ENCODE assay signal across 14 cellular contexts in the genomic region with DNA sequence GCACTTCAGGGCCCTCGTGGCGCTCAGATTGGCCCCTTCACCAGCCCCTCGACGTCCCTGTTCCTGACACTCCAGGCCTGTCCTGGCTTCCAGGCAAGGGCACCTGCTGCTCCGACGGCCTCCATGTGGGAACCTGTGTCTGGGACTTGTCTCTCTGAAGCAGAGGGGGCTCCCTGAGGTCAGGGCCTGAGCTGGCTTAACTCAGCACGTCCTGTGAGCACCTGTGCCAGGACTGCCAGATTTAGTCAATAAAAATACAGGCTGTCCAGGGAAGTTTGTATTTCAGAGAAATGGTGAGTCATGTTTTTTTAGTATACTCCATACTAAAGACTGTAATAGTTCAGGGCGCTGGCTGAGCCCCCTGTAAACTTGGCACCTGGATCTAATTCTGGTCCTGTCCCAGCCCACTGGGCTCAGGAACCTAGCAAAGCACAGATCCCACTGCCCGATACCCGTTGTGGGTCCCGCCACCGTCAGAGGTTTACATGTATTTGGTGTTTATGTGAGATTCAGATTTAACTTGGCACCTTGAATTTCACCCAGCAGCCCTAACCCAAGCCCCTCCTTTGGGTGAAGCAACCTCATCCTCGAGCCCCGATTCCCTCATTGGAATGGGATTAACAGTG.
DNase-seq lines count a peak whose midpoint lies in the region; ATAC-seq, FAIRE-seq and TF ChIP-seq lines count a peak whose summit lies in the region.
"Had no signal": no experiment of that assay in that cellular context is flagged by ENCODE, and none has a peak within 500 bp of the region (broad histone marks: within the 10 kb centered on the region; RNA-seq: fewer than 3 reads in every experiment).

No MANE protein-coding gene starts in this region.

- H3K36me3 Mint-ChIP-seq in endodermal cell (ENCODE audit: low read depth) = peaks cover 1% of the 10 kb centered on the region

- H3K4me1 ChIP-seq in endodermal cell (ENCODE audit: control insufficient read depth, insufficient read depth, low read length) = no peaks in the 10 kb centered on the region
- H3K4me1 ChIP-seq: uterus had no signal

- FAIRE-seq in frontal cortex (lab: Jason Lieb, UNC) = no peak
- FAIRE-seq: GM12891 had no signal

- TF ChIP-seq CTCF in endodermal cell (conservative IDR thresholded peaks at IDR 0.05) (no peak), omental fat pad (IDR thresholded peaks at IDR 0.05) (no peak), dorsolateral prefrontal cortex (IDR thresholded peaks at IDR 0.05 in 54 of 56, conservative IDR thresholded peaks at IDR 0.05 in 2 of 56; ENCODE audit: low read depth in 1 of 56, partially characterized antibody in 56 of 56) (no peak)

- 87% methylated on average over 10 to 14 of the region's 14 CpGs for WGBS in endodermal cell (ENCODE audit: insufficient coverage in 1 of 2, insufficient read length in 1 of 2), 2 experiments

- H3K27me3 Mint-ChIP-seq in endodermal cell (ENCODE audit: insufficient read depth) = no peaks in the 10 kb centered on the region
- H3K27me3 Mint-ChIP-seq: activated B cell treated with CpG ODN at 0.5 μM for 24 hours had no signal

- intact Hi-C loops in dorsolateral prefrontal cortex (cut with DNase I) = loop anchor here in 1 of 2 donors (2.0 to 5.0 kb wide), 4 partner anchors 22 to 124 kb away; partner anchors contain the start of gene IFFO2

- H3K9me3 Mint-ChIP-seq in endodermal cell = peaks cover 12% of the 10 kb centered on the region

- no peaks in the 10 kb centered on the region for H3K27me3 ChIP-seq in endodermal cell (ENCODE audit: control insufficient read depth, insufficient read depth, low read length, poor library complexity, severe bottlenecking)
- H3K27me3 ChIP-seq in dorsolateral prefrontal cortex = no peaks in the 10 kb centered on the region
- H3K27me3 ChIP-seq: uterus had no signal

- peak overlapping the region; percentile 58 for H3K27ac Mint-ChIP-seq in endodermal cell
- H3K27ac Mint-ChIP-seq: activated B cell treated with CpG ODN at 0.5 μM for 24 hours; activated naive CD8-positive, alpha-beta T cell treated with anti-CD3 and anti-CD28 coated beads, Interleukin-2, amount 10 ng/mL, durations not matched to agents 7 days and 5 days had no signal

- H3K4me1 Mint-ChIP-seq in endodermal cell = peaks cover under 1% of the 10 kb centered on the region
- H3K4me1 Mint-ChIP-seq: activated B cell treated with CpG ODN at 0.5 μM for 24 hours had no signal

- H3K36me3 ChIP-seq in endodermal cell (ENCODE audit: control insufficient read depth, insufficient read depth, low read length) = no peaks in the 10 kb centered on the region
- H3K36me3 ChIP-seq: uterus had no signal

- peak; percentile 35 for ATAC-seq in omental fat pad (ENCODE audit: low FRiP score)

- DNase-seq in ELR (ENCODE audit: low read depth) (peak; percentile 42), NCI-H69 (lab: John Stamatoyannopoulos, UW) (peak; percentile 31), endodermal cell (peak; percentile 67), omental fat pad (ENCODE audit: low spot score) (no peak), dorsolateral prefrontal cortex (no peak), frontal cortex (ENCODE audit: low spot score in 2 of 2) (no peak)
- no peak for DNase-seq in stimulated activated CD4-positive, alpha-beta T cell treated with anti-CD3 and anti-CD28 coated beads, Interleukin-1b, Interleukin-23, amount 100 ng/mL, for 48 hours
- no peak for DNase-seq in stimulated activated CD4-positive, alpha-beta T cell treated with anti-CD3 and anti-CD28 coated beads, Interleukin-12 subunit alpha, Interleukin-12 subunit beta, amount 100 ng/mL, for 4 hours
- DNase-seq: activated B cell treated with CpG ODN at 0.5 μM for 24 hours; activated CD8-positive, alpha-beta memory T cell treated with anti-CD3 and anti-CD28 coated beads, Interleukin-2, amount 50 U/mL, for 48 hours; activated naive CD8-positive, alpha-beta T cell treated with anti-CD3 and anti-CD28 coated beads, Interleukin-2, amount 10 ng/mL, durations not matched to agents 7 days and 5 days; EL; uterus had no signal

- no peak overlapping the region for H3K4me3 Mint-ChIP-seq in endodermal cell
- H3K4me3 Mint-ChIP-seq: activated B cell treated with CpG ODN at 0.5 μM for 24 hours; activated naive CD8-positive, alpha-beta T cell treated with anti-CD3 and anti-CD28 coated beads, Interleukin-2, amount 10 ng/mL, durations not matched to agents 7 days and 5 days had no signal

- peak overlapping the region; percentile 6 for H3K27ac ChIP-seq in endodermal cell (ENCODE audit: low read depth, low read length)
- H3K27ac ChIP-seq in dorsolateral prefrontal cortex = peak overlapping the region in 11 of 59 donors; percentile 2 to 79 (median 55)
- H3K27ac ChIP-seq: uterus had no signal

- H3K9ac ChIP-seq in endodermal cell (ENCODE audit: extremely low read depth, low read length, poor library complexity, severe bottlenecking) = no peak overlapping the region

- no peaks in the 10 kb centered on the region for H3K9me3 ChIP-seq in endodermal cell (ENCODE audit: control insufficient read depth, low read length)
- H3K9me3 ChIP-seq: uterus had no signal

- no peak overlapping the region for H3K4me3 ChIP-seq in endodermal cell (ENCODE audit: low read length)
- peak overlapping the region in 9 of 59 donors; percentile 4 to 54 (median 24) for H3K4me3 ChIP-seq in dorsolateral prefrontal cortex
- H3K4me3 ChIP-seq: uterus had no signal

Comparison
In these comparisons a context has a peak if more than half of its experiments do, and no peak if none do; other contexts are left out.
1. DNase-seq: peak in ELR (single experiment), NCI-H69 (single experiment) and endodermal cell (single experiment); none in omental fat pad (single experiment), stimulated activated CD4-positive, alpha-beta T cell treated with anti-CD3 and anti-CD28 coated beads, Interleukin-1b, Interleukin-23, amount 100 ng/mL, for 48 hours (single experiment), dorsolateral prefrontal cortex (0 of 10), frontal cortex (0 of 2) and stimulated activated CD4-positive, alpha-beta T cell treated with anti-CD3 and anti-CD28 coated beads, Interleukin-12 subunit alpha, Interleukin-12 subunit beta, amount 100 ng/mL, for 4 hours (single experiment).